In genomic region chr2:203673933-203674332, GRCh38 we compare ENCODE assay signal across 9 cellular contexts. TPM values are rescaled to one million over a fixed set of nuclear protein-coding genes. Genes with fewer than 3 reads are reported as not detected.
DNase-seq lines count a peak whose midpoint lies in the region; ATAC-seq and TF ChIP-seq lines count a peak whose summit lies in the region.
"Had no signal": no experiment of that assay in that cellular context is flagged by ENCODE, and none has a peak within 500 bp of the region (broad histone marks: within the 10 kb centered on the region; RNA-seq: fewer than 3 reads in every experiment).

No MANE protein-coding gene starts in this region.

- no peaks in the 10 kb centered on the region for H3K9me3 ChIP-seq in gastrocnemius medialis

- peaks cover 0 to 4% of the 10 kb centered on the region in 2 donors for H3K36me3 Mint-ChIP-seq in CD14-positive monocyte
- peaks cover 6% of the 10 kb centered on the region for H3K36me3 Mint-ChIP-seq in activated CD4-positive, alpha-beta memory T cell treated with anti-CD3 and anti-CD28 coated beads, Interleukin-2, amount 10 ng/mL, durations not matched to agents 7 days and 5 days (ENCODE audit: low read depth)

- H3K27me3 ChIP-seq in gastrocnemius medialis: no peaks in the 10 kb centered on the region

- no peaks in the 10 kb centered on the region for H3K36me3 ChIP-seq in gastrocnemius medialis

- CTCF ChIA-PET in activated CD4-positive, alpha-beta memory T cell treated with anti-CD3 and anti-CD28 coated beads, Interleukin-2, amount 10 ng/mL, durations not matched to agents 7 days and 5 days (lab: Charles Lee): no interaction called here

- H3K27ac Mint-ChIP-seq in CD14-positive monocyte: peak overlapping the region in 5 of 7 donors; percentile 7 to 58 (median 31)
- H3K27ac Mint-ChIP-seq in activated CD4-positive, alpha-beta memory T cell treated with anti-CD3 and anti-CD28 coated beads, Interleukin-2, amount 10 ng/mL, durations not matched to agents 7 days and 5 days: no peak overlapping the region

- no peak for TF ChIP-seq POLR2A in gastrocnemius medialis (IDR thresholded peaks at IDR 0.05)

- H3K27me3 Mint-ChIP-seq in CD14-positive monocyte (ENCODE audit: low read depth in 3 of 3): no peaks in the 10 kb centered on the region
- H3K27me3 Mint-ChIP-seq in activated CD4-positive, alpha-beta memory T cell treated with anti-CD3 and anti-CD28 coated beads, Interleukin-2, amount 10 ng/mL, durations not matched to agents 7 days and 5 days: no peaks in the 10 kb centered on the region

- H3K27ac ChIP-seq in gastrocnemius medialis: peak overlapping the region; percentile 12 to 56 (median 54)

- ATAC-seq in GM19372 (IDR thresholded peaks at IDR 0.05; ENCODE audit: low read depth, unreplicated experiment) (peak; percentile 92), HG03196 (IDR thresholded peaks at IDR 0.05; ENCODE audit: unreplicated experiment) (peak; percentile 92), gastrocnemius medialis (peak; percentile 82 to 93)

- no peak overlapping the region for H3K4me3 Mint-ChIP-seq in CD14-positive monocyte
- no peak overlapping the region for H3K4me3 Mint-ChIP-seq in activated CD4-positive, alpha-beta memory T cell treated with anti-CD3 and anti-CD28 coated beads, Interleukin-2, amount 10 ng/mL, durations not matched to agents 7 days and 5 days

- no peak for TF ChIP-seq CTCF in CD14-positive monocyte (IDR thresholded peaks at IDR 0.05)
- TF ChIP-seq CTCF in gastrocnemius medialis (IDR thresholded peaks at IDR 0.05 in 4 of 5, conservative IDR thresholded peaks at IDR 0.05 in 1 of 5): no peak

- H3K9me3 Mint-ChIP-seq in CD14-positive monocyte: peaks cover 2 to 8% (median 5%) of the 10 kb centered on the region in 7 donors
- H3K9me3 Mint-ChIP-seq in activated CD4-positive, alpha-beta memory T cell treated with anti-CD3 and anti-CD28 coated beads, Interleukin-2, amount 10 ng/mL, durations not matched to agents 7 days and 5 days: peaks cover 5% of the 10 kb centered on the region

- peaks cover 0 to 30% of the 10 kb centered on the region in 2 donors for H3K4me1 ChIP-seq in gastrocnemius medialis

- intact Hi-C loops in CD14-positive monocyte (cut with micrococcal nuclease): no loop called here
- intact Hi-C loops in gastrocnemius medialis (cut with DNase I; ENCODE audit: low total_unique reads): no loop called here

- no peak overlapping the region for H3K4me3 ChIP-seq in gastrocnemius medialis

- in situ Hi-C loops in gastrocnemius medialis (cut with MboI; ENCODE audit: low sequenced_read_pairs in 4 of 4): no loop called here

- POLR2A ChIA-PET in activated CD4-positive, alpha-beta memory T cell treated with anti-CD3 and anti-CD28 coated beads, Interleukin-2, amount 10 ng/mL, durations not matched to agents 7 days and 5 days (lab: Charles Lee): no interaction called here

- peak; percentile 50 for DNase-seq in CD14-positive monocyte (ENCODE audit: low spot score)
- DNase-seq in activated CD4-positive, alpha-beta memory T cell treated with anti-CD3 and anti-CD28 coated beads, Interleukin-2, amount 10 ng/mL, durations not matched to agents 7 days and 5 days: peak; percentile 60
- DNase-seq in gastrocnemius medialis: peak in 1 of 2 donors; percentile 58
- DNase-seq in germinal center (ENCODE audit: low spot score): no peak
- no peak for DNase-seq in activated effector memory CD4-positive, alpha-beta T cell treated with anti-CD3 and anti-CD28 coated beads, Interleukin-2, amount 50 U/mL, for 16 hours
- no peak for DNase-seq in activated effector memory CD4-positive, alpha-beta T cell treated with Interleukin-2 at 50 U/mL for 16 hours
- DNase-seq: right cardiac atrium had no signal

- peaks cover 17% of the 10 kb centered on the region for H3K4me1 Mint-ChIP-seq in CD14-positive monocyte
- H3K4me1 Mint-ChIP-seq in activated CD4-positive, alpha-beta memory T cell treated with anti-CD3 and anti-CD28 coated beads, Interleukin-2, amount 10 ng/mL, durations not matched to agents 7 days and 5 days: peaks cover 21% of the 10 kb centered on the region

RNA-seq across cellular contexts. Expression of gene CD28, which starts 32.5 kb away (rescaled TPM):
- under 1 TPM; 0.09 to 0.21 TPM for polyA plus RNA-seq in CD14-positive monocyte
- 100 to 1,000 TPM; 194 to 205 TPM for total RNA-seq in activated CD4-positive, alpha-beta memory T cell treated with anti-CD3 and anti-CD28 coated beads, Interleukin-2, amount 10 ng/mL, durations not matched to agents 7 days and 5 days
- total RNA-seq in gastrocnemius medialis: under 1 TPM in 3 of 4 donors, not detected in 1; 0.07 to 0.31 (median 0.09) TPM

Comparison
In these comparisons a context has a peak if more than half of its experiments do, and no peak if none do; other contexts are left out.
1. DNase-seq: peak in CD14-positive monocyte (single experiment) and activated CD4-positive, alpha-beta memory T cell treated with anti-CD3 and anti-CD28 coated beads, Interleukin-2, amount 10 ng/mL, durations not matched to agents 7 days and 5 days (single experiment); none in germinal center (single experiment), activated effector memory CD4-positive, alpha-beta T cell treated with anti-CD3 and anti-CD28 coated beads, Interleukin-2, amount 50 U/mL, for 16 hours (single experiment) and activated effector memory CD4-positive, alpha-beta T cell treated with Interleukin-2 at 50 U/mL for 16 hours (single experiment).
2. RNA of gene CD28, which starts 32.5 kb away (total RNA-seq): 194 to 205 TPM in activated CD4-positive, alpha-beta memory T cell treated with anti-CD3 and anti-CD28 coated beads, Interleukin-2, amount 10 ng/mL, durations not matched to agents 7 days and 5 days; 0.07 to 0.31 TPM in gastrocnemius medialis; every median in the first group is over 100 times any median in the second.
3. Peak in every context shown above with its lines, with median percentiles within 50 percentile points of each other: ATAC-seq.